In genomic region chr17:1776328-1776727, GRCh38 we compare ENCODE assay signal across 17 cellular contexts. TPM values are rescaled to one million over a fixed set of nuclear protein-coding genes. Genes with fewer than 3 reads are reported as not detected.
"Had no signal": no experiment of that assay in that cellular context is flagged by ENCODE, and none has a peak within 500 bp of the region (broad histone marks: within the 10 kb centered on the region; RNA-seq: fewer than 3 reads in every experiment).

No MANE protein-coding gene starts in this region.

- H3K27me3 ChIP-seq: pancreas had no signal

- H3K4me3 ChIP-seq: pancreas, SK-N-MC had no signal

- H3K27ac ChIP-seq: pancreas, SK-N-MC had no signal

- H3K9me3 ChIP-seq: pancreas had no signal

- DNase-seq: activated CD4-positive, alpha-beta T cell treated with anti-CD3 and anti-CD28 coated beads, Interleukin-2, amount 50 U/mL, for 1 hour; activated CD8-positive, alpha-beta memory T cell treated with anti-CD3 and anti-CD28 coated beads for 24 hours; activated gamma-delta T cell treated with Interleukin-2 at 50 U/mL for 16 hours; activated naive CD8-positive, alpha-beta T cell treated with anti-CD3 and anti-CD28 coated beads, Interleukin-2, amount 10 ng/mL, durations not matched to agents 7 days and 5 days; central memory CD4-positive, alpha-beta T cell; mesenchymal stem cell; naive thymus-derived CD4-positive, alpha-beta T cell; pancreas; SHP77; stimulated activated CD4-positive, alpha-beta T cell treated with anti-CD3 and anti-CD28 coated beads, Interleukin-2, amount 100 ng/mL, for 24 hours; stimulated activated naive CD8-positive, alpha-beta T cell treated with anti-CD3 and anti-CD28 coated beads, Interleukin-15, Interleukin-2, amounts not matched to agents 100 U/mL and 50 U/mL, for 24 hours; T-helper 9 cell had no signal

- FAIRE-seq: colon, frontal cortex, pancreas had no signal

- ATAC-seq: naive thymus-derived CD4-positive, alpha-beta T cell; pancreas; stimulated activated naive CD8-positive, alpha-beta T cell treated with anti-CD3 and anti-CD28 coated beads, Interleukin-15, Interleukin-2, amounts not matched to agents 100 U/mL and 50 U/mL, for 24 hours had no signal

- H3K4me1 ChIP-seq: pancreas had no signal

RNA-seq across cellular contexts. Expression of gene SERPINF1, which starts 14.5 kb away (rescaled TPM):
- total RNA-seq: activated T-helper 1 cell treated with anti-CD3 and anti-CD28 coated beads, Interleukin-12 subunit alpha, Interleukin-12 subunit beta, Interleukin-2, Interleukin-4 antibody, amounts not matched to agents 30 ng/mL and 10 ng/mL and 1 ng/mL, durations not matched to agents 14 hours and 24 hours and 36 hours had no signal

RNA-seq across cellular contexts. Expression of gene SERPINF2, which starts 33.7 kb away (rescaled TPM):
- total RNA-seq: frontal cortex, temporal lobe had no signal
- polyA plus RNA-seq: naive thymus-derived CD4-positive, alpha-beta T cell had no signal
